1 cellular context compared by ENCODE assay signal in genomic region chr5:56671571-56671970, GRCh38.
TF ChIP-seq lines count a peak whose summit lies in the region.

No MANE protein-coding gene starts in this region.

TF ChIP-seq in HCT116, 20 proteins besides CTCF, POLR2A, EP300 and RAD21:
- TF ChIP-seq SP1 (IDR thresholded peaks at IDR 0.05; ENCODE audit: low read depth) (no peak), ZBTB33 (IDR thresholded peaks at IDR 0.05; ENCODE audit: extremely low read depth, insufficient replicate concordance, low read length) (no peak), EGR1 (IDR thresholded peaks at IDR 0.05; ENCODE audit: low read depth) (no peak), ELF1 (IDR thresholded peaks at IDR 0.05; ENCODE audit: borderline replicate concordance, low read depth) (no peak), REST (IDR thresholded peaks at IDR 0.05; ENCODE audit: low read depth) (no peak), ATF3 (IDR thresholded peaks at IDR 0.05) (no peak), ZFX (IDR thresholded peaks at IDR 0.05) (no peak), FOSL1 (IDR thresholded peaks at IDR 0.05; ENCODE audit: low read depth) (no peak), MAX (IDR thresholded peaks at IDR 0.05) (no peak), EZH2phosphoT487 (IDR thresholded peaks at IDR 0.05; ENCODE audit: borderline replicate concordance) (no peak), SRF (IDR thresholded peaks at IDR 0.05; ENCODE audit: low read depth) (no peak), SIN3A (IDR thresholded peaks at IDR 0.05; ENCODE audit: low read depth) (no peak), TCF7L2 (IDR thresholded peaks at IDR 0.05; ENCODE audit: borderline replicate concordance, extremely low read depth, insufficient read depth, insufficient read length) (no peak), ZNF274 (IDR thresholded peaks at IDR 0.05; ENCODE audit: low read depth, low read length) (no peak), POLR2AphosphoS5 (IDR thresholded peaks at IDR 0.05; ENCODE audit: low read depth, low read length) (no peak), EZH2 (IDR thresholded peaks at IDR 0.05) (no peak), CBX3 (IDR thresholded peaks at IDR 0.05; ENCODE audit: low read depth) (no peak), YY1 (IDR thresholded peaks at IDR 0.05; ENCODE audit: extremely low read depth, insufficient replicate concordance, low read depth, low read length) (no peak)
